ENCODE assay signal across 14 cellular contexts in the genomic region with DNA sequence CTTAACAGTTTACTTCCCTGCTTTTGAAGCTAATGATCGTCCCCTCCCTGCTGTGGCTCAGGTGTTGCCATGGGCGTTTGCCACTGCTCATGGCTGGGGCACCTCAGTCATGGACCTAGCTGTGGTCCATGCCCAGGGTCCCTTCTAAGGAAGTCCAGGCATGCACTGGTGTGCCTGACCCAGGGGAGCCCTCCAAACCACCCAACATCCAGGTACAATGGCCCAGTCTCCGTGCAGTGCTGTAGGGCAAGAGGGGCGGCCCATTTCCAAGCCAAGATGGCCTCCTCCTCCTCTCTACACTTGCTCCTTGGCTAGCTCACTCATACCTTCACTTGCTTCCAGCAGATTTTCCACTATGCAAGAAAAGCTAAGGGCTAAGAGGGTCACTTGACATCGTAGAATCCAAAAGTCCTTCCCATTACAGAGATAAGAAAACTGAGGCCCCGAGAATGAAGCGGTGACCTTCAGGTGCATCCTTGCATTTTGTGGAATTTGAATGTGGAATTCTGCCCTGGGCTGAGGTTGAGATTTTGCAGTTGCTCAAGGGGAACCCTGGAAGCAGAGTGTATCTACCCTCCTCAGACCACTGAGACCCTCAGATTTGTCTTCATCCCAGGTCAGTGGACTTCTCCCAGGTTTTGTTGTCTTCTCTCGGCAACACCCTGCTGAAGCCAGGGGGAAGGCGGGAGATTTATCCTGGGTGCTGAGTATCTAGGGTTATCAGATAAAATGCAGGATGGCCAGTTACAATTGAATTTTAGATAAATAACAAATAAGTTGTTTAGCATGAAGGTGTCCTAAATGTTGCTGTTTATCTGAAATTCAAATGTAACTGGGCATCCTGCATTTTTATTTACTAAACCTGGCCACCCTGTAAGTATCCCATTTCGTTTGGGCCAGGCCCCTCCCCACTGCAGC. TPM values are rescaled to one million over a fixed set of nuclear protein-coding genes. Genes with fewer than 3 reads are reported as not detected.
DNase-seq lines count a peak whose midpoint lies in the region; ATAC-seq and TF ChIP-seq lines count a peak whose summit lies in the region.
"Had no signal": no experiment of that assay in that cellular context is flagged by ENCODE, and none has a peak within 500 bp of the region (broad histone marks: within the 10 kb centered on the region; RNA-seq: fewer than 3 reads in every experiment).

No MANE protein-coding gene starts in this region.

- H3K4me1 Mint-ChIP-seq in T-helper 1 cell treated with Interleukin-12 subunit alpha and Interleukin-12 subunit beta and Interleukin-4 antibody, amounts not matched to agents 30 μg/mL and 1 μg/mL, for 36 hours (ENCODE audit: low read depth): peaks cover 69% of the 10 kb centered on the region
- H3K4me1 Mint-ChIP-seq in GM23338 (peaks cover 13% of the 10 kb centered on the region), naive B cell (peaks cover 38 to 55% (median 52%) of the 10 kb centered on the region in 3 donors)
- H3K4me1 Mint-ChIP-seq in activated naive CD4-positive, alpha-beta T cell treated with anti-CD3 and anti-CD28 coated beads, Interleukin-2, amount 10 ng/mL, durations not matched to agents 7 days and 5 days: peaks cover 79% of the 10 kb centered on the region

- CTCF ChIA-PET in activated naive CD4-positive, alpha-beta T cell treated with anti-CD3 and anti-CD28 coated beads, Interleukin-2, amount 10 ng/mL, durations not matched to agents 7 days and 5 days (lab: Charles Lee): interaction anchor here (1.3 to 19.0 kb wide), 4 partner anchors 19 to 162 kb away, joined by 5 to 391 read pairs (median 170); a partner anchor contains a TSS

- no peaks in the 10 kb centered on the region for H3K79me2 ChIP-seq in GM23338 (replicated peaks; ENCODE audit: insufficient read depth)

- peak overlapping the region; percentile 95 for H3K4me3 Mint-ChIP-seq in T-helper 1 cell treated with Interleukin-12 subunit alpha and Interleukin-12 subunit beta and Interleukin-4 antibody, amounts not matched to agents 30 μg/mL and 1 μg/mL, for 36 hours
- H3K4me3 Mint-ChIP-seq in GM23338 (no peak overlapping the region), naive B cell (peak overlapping the region; percentile 59 to 97 (median 86))
- H3K4me3 Mint-ChIP-seq in activated naive CD4-positive, alpha-beta T cell treated with anti-CD3 and anti-CD28 coated beads, Interleukin-2, amount 10 ng/mL, durations not matched to agents 7 days and 5 days: peak overlapping the region; percentile 89

- 0 out of 2 replicates have a peak, but pooled peaks cover 9% of the 10 kb centered on the region for H3K4me1 ChIP-seq in GM23338 (ENCODE audit: insufficient read depth)

- peaks cover 13% of the 10 kb centered on the region for H3K36me3 Mint-ChIP-seq in T-helper 1 cell treated with Interleukin-12 subunit alpha and Interleukin-12 subunit beta and Interleukin-4 antibody, amounts not matched to agents 30 μg/mL and 1 μg/mL, for 36 hours (ENCODE audit: low read depth)
- H3K36me3 Mint-ChIP-seq in GM23338 (ENCODE audit: low read depth): no peaks in the 10 kb centered on the region; the same call in 2 of the 3 replicates
- H3K36me3 Mint-ChIP-seq in activated naive CD4-positive, alpha-beta T cell treated with anti-CD3 and anti-CD28 coated beads, Interleukin-2, amount 10 ng/mL, durations not matched to agents 7 days and 5 days: peaks cover 14% of the 10 kb centered on the region
- no peaks in the 10 kb centered on the region for H3K36me3 Mint-ChIP-seq in naive B cell

- H2AFZ ChIP-seq in GM23338: 0 out of 2 replicates have a peak overlapping the region, but pooled peaks have one; percentile 74

- H3K4me2 ChIP-seq in GM23338: no peak overlapping the region

- H3K27ac ChIP-seq in GM23338 (ENCODE audit: low read depth): no peak overlapping the region
- H3K27ac ChIP-seq: 22Rv1, thyroid gland had no signal

- no peaks in the 10 kb centered on the region; the same call in 1 of the 2 replicates for H3K36me3 ChIP-seq in GM23338 (ENCODE audit: insufficient read depth)
- H3K36me3 ChIP-seq: thyroid gland had no signal

- DNase-seq in T-helper 1 cell: no peak
- DNase-seq in GM23338 (ENCODE audit: low spot score): no peak
- DNase-seq in activated naive CD4-positive, alpha-beta T cell treated with anti-CD3 and anti-CD28 coated beads, Interleukin-2, amount 10 ng/mL, durations not matched to agents 7 days and 5 days: no peak
- no peak for DNase-seq in naive B cell
- no peak for DNase-seq in MV-4-11 (lab: John Stamatoyannopoulos, UW)
- DNase-seq: cortex of kidney, NCI-H1048, NCI-H446 had no signal

- H3K27ac Mint-ChIP-seq in T-helper 1 cell treated with Interleukin-12 subunit alpha and Interleukin-12 subunit beta and Interleukin-4 antibody, amounts not matched to agents 30 μg/mL and 1 μg/mL, for 36 hours: peak overlapping the region; percentile 98
- no peak overlapping the region; the same call in 1 of the 2 replicates for H3K27ac Mint-ChIP-seq in GM23338
- H3K27ac Mint-ChIP-seq in activated naive CD4-positive, alpha-beta T cell treated with anti-CD3 and anti-CD28 coated beads, Interleukin-2, amount 10 ng/mL, durations not matched to agents 7 days and 5 days: peak overlapping the region; percentile 98
- H3K27ac Mint-ChIP-seq in naive B cell: peak overlapping the region; percentile 98 to 100 (median 100)

- peaks cover 17% of the 10 kb centered on the region; the same call in 1 of the 2 replicates for H3F3A ChIP-seq in GM23338 (replicated peaks; ENCODE audit: low read depth)

- no peak for TF ChIP-seq CTCF in GM23338 (conservative IDR thresholded peaks at IDR 0.05; ENCODE audit: low read depth in 2 of 2)

- ATAC-seq in GM23338: no peak
- no peak for ATAC-seq in naive B cell (ENCODE audit: low read depth in 2 of 2)
- ATAC-seq in HG02884 (IDR thresholded peaks at IDR 0.05; ENCODE audit: unreplicated experiment): no peak
- ATAC-seq in GM19467 (IDR thresholded peaks at IDR 0.05; ENCODE audit: unreplicated experiment): no peak

- no peaks in the 10 kb centered on the region for H3K9me2 ChIP-seq in GM23338 (ENCODE audit: insufficient read depth)

- H4K20me1 ChIP-seq in GM23338 (replicated peaks; ENCODE audit: insufficient read depth): no peaks in the 10 kb centered on the region

- no peaks in the 10 kb centered on the region for H3K27me3 ChIP-seq in GM23338 (ENCODE audit: insufficient read depth)
- H3K27me3 ChIP-seq: thyroid gland had no signal

- H3K4me3 ChIP-seq in GM23338: no peak overlapping the region
- H3K4me3 ChIP-seq: thyroid gland had no signal

- no peaks in the 10 kb centered on the region for H3K9me3 Mint-ChIP-seq in T-helper 1 cell treated with Interleukin-12 subunit alpha and Interleukin-12 subunit beta and Interleukin-4 antibody, amounts not matched to agents 30 μg/mL and 1 μg/mL, for 36 hours
- H3K9me3 Mint-ChIP-seq in GM23338: no peaks in the 10 kb centered on the region
- H3K9me3 Mint-ChIP-seq in activated naive CD4-positive, alpha-beta T cell treated with anti-CD3 and anti-CD28 coated beads, Interleukin-2, amount 10 ng/mL, durations not matched to agents 7 days and 5 days: no peaks in the 10 kb centered on the region
- H3K9me3 Mint-ChIP-seq in naive B cell: peaks cover 0 to 4% (median 0%) of the 10 kb centered on the region in 7 donors

- no peaks in the 10 kb centered on the region for H3K27me3 Mint-ChIP-seq in T-helper 1 cell treated with Interleukin-12 subunit alpha and Interleukin-12 subunit beta and Interleukin-4 antibody, amounts not matched to agents 30 μg/mL and 1 μg/mL, for 36 hours (ENCODE audit: low read depth)
- H3K27me3 Mint-ChIP-seq in GM23338 (ENCODE audit: insufficient read depth, low read depth, poor library complexity) (peaks cover 1% of the 10 kb centered on the region), naive B cell (no peaks in the 10 kb centered on the region)
- H3K27me3 Mint-ChIP-seq in activated naive CD4-positive, alpha-beta T cell treated with anti-CD3 and anti-CD28 coated beads, Interleukin-2, amount 10 ng/mL, durations not matched to agents 7 days and 5 days: no peaks in the 10 kb centered on the region

TF ChIP-seq in GM23338, 12 proteins besides CTCF, POLR2A, EP300 and RAD21:
- TF ChIP-seq, protein P1, sequence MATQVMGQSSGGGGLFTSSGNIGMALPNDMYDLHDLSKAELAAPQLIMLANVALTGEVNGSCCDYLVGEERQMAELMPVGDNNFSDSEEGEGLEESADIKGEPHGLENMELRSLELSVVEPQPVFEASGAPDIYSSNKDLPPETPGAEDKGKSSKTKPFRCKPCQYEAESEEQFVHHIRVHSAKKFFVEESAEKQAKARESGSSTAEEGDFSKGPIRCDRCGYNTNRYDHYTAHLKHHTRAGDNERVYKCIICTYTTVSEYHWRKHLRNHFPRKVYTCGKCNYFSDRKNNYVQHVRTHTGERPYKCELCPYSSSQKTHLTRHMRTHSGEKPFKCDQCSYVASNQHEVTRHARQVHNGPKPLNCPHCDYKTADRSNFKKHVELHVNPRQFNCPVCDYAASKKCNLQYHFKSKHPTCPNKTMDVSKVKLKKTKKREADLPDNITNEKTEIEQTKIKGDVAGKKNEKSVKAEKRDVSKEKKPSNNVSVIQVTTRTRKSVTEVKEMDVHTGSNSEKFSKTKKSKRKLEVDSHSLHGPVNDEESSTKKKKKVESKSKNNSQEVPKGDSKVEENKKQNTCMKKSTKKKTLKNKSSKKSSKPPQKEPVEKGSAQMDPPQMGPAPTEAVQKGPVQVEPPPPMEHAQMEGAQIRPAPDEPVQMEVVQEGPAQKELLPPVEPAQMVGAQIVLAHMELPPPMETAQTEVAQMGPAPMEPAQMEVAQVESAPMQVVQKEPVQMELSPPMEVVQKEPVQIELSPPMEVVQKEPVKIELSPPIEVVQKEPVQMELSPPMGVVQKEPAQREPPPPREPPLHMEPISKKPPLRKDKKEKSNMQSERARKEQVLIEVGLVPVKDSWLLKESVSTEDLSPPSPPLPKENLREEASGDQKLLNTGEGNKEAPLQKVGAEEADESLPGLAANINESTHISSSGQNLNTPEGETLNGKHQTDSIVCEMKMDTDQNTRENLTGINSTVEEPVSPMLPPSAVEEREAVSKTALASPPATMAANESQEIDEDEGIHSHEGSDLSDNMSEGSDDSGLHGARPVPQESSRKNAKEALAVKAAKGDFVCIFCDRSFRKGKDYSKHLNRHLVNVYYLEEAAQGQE (IDR thresholded peaks at IDR 0.05; ENCODE audit: unreplicated experiment): no peak
- TF ChIP-seq STAT1 (IDR thresholded peaks at IDR 0.05; ENCODE audit: unreplicated experiment): no peak
- no peak for TF ChIP-seq CREB1 (CRISPR knock-in tag; IDR thresholded peaks at IDR 0.05; ENCODE audit: low read depth)
- no peak for TF ChIP-seq NANOG (IDR thresholded peaks at IDR 0.05; ENCODE audit: borderline replicate concordance)
- TF ChIP-seq EZH2 (IDR thresholded peaks at IDR 0.05; ENCODE audit: low read depth, unreplicated experiment): no peak
- no peak for TF ChIP-seq JUNB (IDR thresholded peaks at IDR 0.05; ENCODE audit: unreplicated experiment)
- TF ChIP-seq ZNF114 (CRISPR knock-in tag; IDR thresholded peaks at IDR 0.05): no peak

RNA-seq across cellular contexts. Expression of a gene that starts 42.7 kb away (rescaled TPM):
- total RNA-seq in GM23338 (2014; rRNA removed; shearing (Covaris generic)): 0.14 and 0.35 TPM in 2 replicates
- polyA plus RNA-seq in GM23338 (2016; fragmentation: Nextera tagmentation; extraction: Ambion mirVana) (0.13 and 0.16 TPM in 2 replicates), naive B cell (ENCODE audit: low read depth in 6 of 6) (100 to 1,000 TPM in 1 of 6 donors, 10 to 100 TPM in 5; 31.5 to 133 (median 69.2) TPM)
- total RNA-seq: RPMI7951 had no signal

Comparison
In these comparisons a context has a peak if more than half of its experiments do, and no peak if none do; other contexts are left out.
1. RNA of a gene that starts 42.7 kb away (polyA plus RNA-seq): 31.5 to 133 TPM in naive B cell; 0.13 to 0.16 TPM in GM23338; every median in the first group is over 10 times any median in the second.